16 cellular contexts compared by ENCODE assay signal in genomic region chr14:68395585-68395984, GRCh38.
DNase-seq lines count a peak whose midpoint lies in the region; ATAC-seq and TF ChIP-seq lines count a peak whose summit lies in the region.
"Had no signal": no experiment of that assay in that cellular context is flagged by ENCODE, and none has a peak within 500 bp of the region (broad histone marks: within the 10 kb centered on the region; RNA-seq: fewer than 3 reads in every experiment).

No MANE protein-coding gene starts in this region.

- no peaks in the 10 kb centered on the region for H3K36me3 Mint-ChIP-seq in WTC11

- H3K4me1 Mint-ChIP-seq in WTC11, result peaks cover 39% of the 10 kb centered on the region

- ATAC-seq in WTC11, result no peak
- no peak for ATAC-seq in HG03521 (IDR thresholded peaks at IDR 0.05; ENCODE audit: unreplicated experiment)
- ATAC-seq: Panc1 had no signal

- CTCF ChIA-PET in BJ (lab: Yijun Ruan, JAX) (no interaction called here), WTC11 (lab: Charles Lee) (no interaction called here)

- peak overlapping the region; percentile 34; the same call in 1 of the 2 replicates for H3K27ac Mint-ChIP-seq in WTC11

- H3K4me1 ChIP-seq in rectal smooth muscle tissue (ENCODE audit: control insufficient read depth, insufficient read depth, low read length), result peaks cover 63% of the 10 kb centered on the region
- no peaks in the 10 kb centered on the region for H3K4me1 ChIP-seq in effector memory CD4-positive, alpha-beta T cell (ENCODE audit: control insufficient read depth, insufficient read depth, low read length, poor library complexity, severe bottlenecking)

- no peaks in the 10 kb centered on the region for H3K36me3 ChIP-seq in BJ (ENCODE audit: control insufficient read depth, insufficient read depth, low read length)
- no peaks in the 10 kb centered on the region for H3K36me3 ChIP-seq in rectal smooth muscle tissue (ENCODE audit: control insufficient read depth, insufficient read depth, low read length)
- H3K36me3 ChIP-seq in effector memory CD4-positive, alpha-beta T cell (ENCODE audit: control insufficient read depth, insufficient read depth, low read length), result no peaks in the 10 kb centered on the region

- H3K9me3 ChIP-seq in effector memory CD4-positive, alpha-beta T cell (ENCODE audit: control insufficient read depth, low read length), result no peaks in the 10 kb centered on the region

- POLR2A ChIA-PET in BJ (lab: Charles Lee), result no interaction called here
- POLR2A ChIA-PET in WTC11 (lab: Charles Lee), result no interaction called here

- no peaks in the 10 kb centered on the region for H3K27me3 Mint-ChIP-seq in WTC11 (ENCODE audit: low read depth)
- H3K27me3 Mint-ChIP-seq: CD4-positive, alpha-beta memory T cell had no signal

- H3K4me3 ChIP-seq in BJ (ENCODE audit: low read depth, low read length), result no peak overlapping the region
- no peak overlapping the region for H3K4me3 ChIP-seq in fibroblast of mammary gland (ENCODE audit: control insufficient read depth, low read depth, low read length)
- no peak overlapping the region for H3K4me3 ChIP-seq in rectal smooth muscle tissue (ENCODE audit: low read length)
- no peak overlapping the region for H3K4me3 ChIP-seq in effector memory CD4-positive, alpha-beta T cell (ENCODE audit: insufficient read depth, low read depth, low read length, poor library complexity, severe bottlenecking)

- peaks cover under 1% of the 10 kb centered on the region; the same call in 1 of the 2 replicates for H3K9me3 Mint-ChIP-seq in WTC11
- H3K9me3 Mint-ChIP-seq: CD4-positive, alpha-beta memory T cell had no signal

- DNase-seq in BJ (ENCODE audit: low read depth) (peak; percentile 49), WTC11 (ENCODE audit: low spot score) (no peak), fibroblast of mammary gland (ENCODE audit: low read depth) (peak; percentile 98), RPMI8226 (no peak), kidney tubule cell (ENCODE audit: low spot score) (no peak)
- DNase-seq in effector memory CD4-positive, alpha-beta T cell, result no peak
- DNase-seq: CD4-positive, alpha-beta memory T cell; cortex of kidney; hippocampal formation; NCI-H2171 treated with DMSO at 0.1 percent for 48 hours; stimulated activated naive CD4-positive, alpha-beta T cell treated with Interleukin-2 at 50 U/mL for 16 hours had no signal

- no peaks in the 10 kb centered on the region for H3K27me3 ChIP-seq in BJ (ENCODE audit: control insufficient read depth, insufficient read depth, low read length)
- H3K27me3 ChIP-seq in rectal smooth muscle tissue (ENCODE audit: control insufficient read depth, insufficient read depth, low read length), result no peaks in the 10 kb centered on the region
- H3K27me3 ChIP-seq in effector memory CD4-positive, alpha-beta T cell (replicated peaks; ENCODE audit: control insufficient read depth, insufficient read depth, low read length, poor library complexity, severe bottlenecking), result no peaks in the 10 kb centered on the region

- H3K4me3 Mint-ChIP-seq in WTC11, result no peak overlapping the region
- H3K4me3 Mint-ChIP-seq: CD4-positive, alpha-beta memory T cell had no signal

- H3K9ac ChIP-seq in rectal smooth muscle tissue (ENCODE audit: low read length), result no peak overlapping the region
- H3K9ac ChIP-seq: KMS-11 had no signal

- peak overlapping the region; percentile 38 for H3K27ac ChIP-seq in rectal smooth muscle tissue (ENCODE audit: low read depth, low read length)
- no peak overlapping the region for H3K27ac ChIP-seq in effector memory CD4-positive, alpha-beta T cell (ENCODE audit: insufficient read depth, low read length, poor library complexity, severe bottlenecking)
- H3K27ac ChIP-seq: KMS-11, VCaP had no signal

- no peak for TF ChIP-seq CTCF in BJ (IDR thresholded peaks at IDR 0.05; ENCODE audit: insufficient read depth, low read depth, low read length)
- no peak for TF ChIP-seq CTCF in WTC11 (IDR thresholded peaks at IDR 0.05)
- TF ChIP-seq CTCF in fibroblast of mammary gland (conservative IDR thresholded peaks at IDR 0.05; ENCODE audit: control insufficient read depth, insufficient read depth, low read depth, low read length), result no peak

TF ChIP-seq in WTC11, 78 proteins besides CTCF, POLR2A, EP300 and RAD21:
- TF ChIP-seq, protein P1, sequence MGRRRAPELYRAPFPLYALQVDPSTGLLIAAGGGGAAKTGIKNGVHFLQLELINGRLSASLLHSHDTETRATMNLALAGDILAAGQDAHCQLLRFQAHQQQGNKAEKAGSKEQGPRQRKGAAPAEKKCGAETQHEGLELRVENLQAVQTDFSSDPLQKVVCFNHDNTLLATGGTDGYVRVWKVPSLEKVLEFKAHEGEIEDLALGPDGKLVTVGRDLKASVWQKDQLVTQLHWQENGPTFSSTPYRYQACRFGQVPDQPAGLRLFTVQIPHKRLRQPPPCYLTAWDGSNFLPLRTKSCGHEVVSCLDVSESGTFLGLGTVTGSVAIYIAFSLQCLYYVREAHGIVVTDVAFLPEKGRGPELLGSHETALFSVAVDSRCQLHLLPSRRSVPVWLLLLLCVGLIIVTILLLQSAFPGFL (CRISPR knock-in tag; IDR thresholded peaks at IDR 0.05; ENCODE audit: borderline replicate concordance), result no peak
- TF ChIP-seq, protein P2, sequence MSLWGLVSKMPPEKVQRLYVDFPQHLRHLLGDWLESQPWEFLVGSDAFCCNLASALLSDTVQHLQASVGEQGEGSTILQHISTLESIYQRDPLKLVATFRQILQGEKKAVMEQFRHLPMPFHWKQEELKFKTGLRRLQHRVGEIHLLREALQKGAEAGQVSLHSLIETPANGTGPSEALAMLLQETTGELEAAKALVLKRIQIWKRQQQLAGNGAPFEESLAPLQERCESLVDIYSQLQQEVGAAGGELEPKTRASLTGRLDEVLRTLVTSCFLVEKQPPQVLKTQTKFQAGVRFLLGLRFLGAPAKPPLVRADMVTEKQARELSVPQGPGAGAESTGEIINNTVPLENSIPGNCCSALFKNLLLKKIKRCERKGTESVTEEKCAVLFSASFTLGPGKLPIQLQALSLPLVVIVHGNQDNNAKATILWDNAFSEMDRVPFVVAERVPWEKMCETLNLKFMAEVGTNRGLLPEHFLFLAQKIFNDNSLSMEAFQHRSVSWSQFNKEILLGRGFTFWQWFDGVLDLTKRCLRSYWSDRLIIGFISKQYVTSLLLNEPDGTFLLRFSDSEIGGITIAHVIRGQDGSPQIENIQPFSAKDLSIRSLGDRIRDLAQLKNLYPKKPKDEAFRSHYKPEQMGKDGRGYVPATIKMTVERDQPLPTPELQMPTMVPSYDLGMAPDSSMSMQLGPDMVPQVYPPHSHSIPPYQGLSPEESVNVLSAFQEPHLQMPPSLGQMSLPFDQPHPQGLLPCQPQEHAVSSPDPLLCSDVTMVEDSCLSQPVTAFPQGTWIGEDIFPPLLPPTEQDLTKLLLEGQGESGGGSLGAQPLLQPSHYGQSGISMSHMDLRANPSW (CRISPR knock-in tag; conservative IDR thresholded peaks at IDR 0.05; ENCODE audit: low read depth), result no peak
- no peak for TF ChIP-seq RORB (CRISPR knock-in tag; IDR thresholded peaks at IDR 0.05)

Comparison
In these comparisons a context has a peak if more than half of its experiments do, and no peak if none do; other contexts are left out.
1. DNase-seq: peak in BJ (single experiment) and fibroblast of mammary gland (single experiment); none in WTC11 (single experiment), RPMI8226 (single experiment), kidney tubule cell (single experiment) and effector memory CD4-positive, alpha-beta T cell (0 of 3).